Comparison of ENCODE assay signal across 18 cellular contexts in genomic region chr17:28178800-28179199, GRCh38.
DNase-seq lines count a peak whose midpoint lies in the region; ATAC-seq, FAIRE-seq and TF ChIP-seq lines count a peak whose summit lies in the region.
"Had no signal": no experiment of that assay in that cellular context is flagged by ENCODE, and none has a peak within 500 bp of the region (broad histone marks: within the 10 kb centered on the region; RNA-seq: fewer than 3 reads in every experiment).

No MANE protein-coding gene starts in this region.

- no peak for TF ChIP-seq CTCF in PC-3 (conservative IDR thresholded peaks at IDR 0.05; ENCODE audit: low read depth, low read length)
- TF ChIP-seq CTCF in pancreas (IDR thresholded peaks at IDR 0.05): no peak

- POLR2A ChIA-PET in PC-3 (lab: Charles Lee; ENCODE audit: unreplicated experiment): no interaction called here

- no peaks in the 10 kb centered on the region for H4K20me1 ChIP-seq in PC-3 (ENCODE audit: low read length)

- no peaks in the 10 kb centered on the region for H3K9me2 ChIP-seq in PC-3 (replicated peaks; ENCODE audit: low read length)

- H3K9me3 ChIP-seq in PC-3 (ENCODE audit: low read length): no peaks in the 10 kb centered on the region
- H3K9me3 ChIP-seq in pancreas: no peaks in the 10 kb centered on the region
- no peaks in the 10 kb centered on the region for H3K9me3 ChIP-seq in right cardiac atrium (ENCODE audit: control insufficient read depth, low read length)

- H3K27me3 ChIP-seq in PC-3 (ENCODE audit: low read length) (no peaks in the 10 kb centered on the region), pancreas (no peaks in the 10 kb centered on the region), right cardiac atrium (ENCODE audit: control insufficient read depth, insufficient read depth) (no peaks in the 10 kb centered on the region)

- H3K27ac ChIP-seq in PC-3 (ENCODE audit: low read length) (peak overlapping the region; percentile 20; the same call in 1 of the 2 replicates), pancreas (peak overlapping the region in 2 of 4 donors; percentile 30 to 47), right cardiac atrium (ENCODE audit: low read length) (no peak overlapping the region)

- no peak overlapping the region for H2AFZ ChIP-seq in PC-3 (ENCODE audit: low read length)

- WGBS in pancreas, 2 donors: 20 to 21% methylated on average over 3 of the region's 3 CpGs
- 96% methylated on average over 3 of the region's 3 CpGs for WGBS in right cardiac atrium

- H3K4me2 ChIP-seq in PC-3 (ENCODE audit: low read length): no peak overlapping the region

- ATAC-seq in PC-3 (peak; percentile 62), pancreas (peak; percentile 58 to 77 (median 72)), right cardiac atrium (no peak)
- ATAC-seq: GM12878, Right ventricle myocardium inferior had no signal

- CTCF ChIA-PET in PC-3 (lab: Charles Lee): no interaction called here

- H3K9ac ChIP-seq in PC-3 (ENCODE audit: low read length): no peak overlapping the region

- intact Hi-C loops in PC-3 (cut with micrococcal nuclease) (loop anchor here (10.0 kb wide), 1 partner anchor 134 kb away; the partner anchor contains the start of gene NLK), pancreas (cut with DNase I) (no loop called here), right cardiac atrium (cut with DNase I) (no loop called here)

- H3K4me3 ChIP-seq in PC-3 (ENCODE audit: low read length): no peak overlapping the region
- H3K4me3 ChIP-seq in pancreas: no peak overlapping the region
- no peak overlapping the region for H3K4me3 ChIP-seq in right cardiac atrium (ENCODE audit: low read length)
- H3K4me3 ChIP-seq: GM12878 had no signal

- BruUV-seq in PC-3 (replicated peaks; lab: Mats Ljungman, UMichigan): no TSS peak

- no peaks in the 10 kb centered on the region for H3F3A ChIP-seq in PC-3 (ENCODE audit: low read length, unreplicated experiment)

- no peaks in the 10 kb centered on the region for H3K79me2 ChIP-seq in PC-3 (ENCODE audit: low read length)

- no peak for FAIRE-seq in pancreas (lab: Jason Lieb, UNC)
- FAIRE-seq: GM12878, GM18507 had no signal

- no peaks in the 10 kb centered on the region for H3K4me1 ChIP-seq in PC-3 (ENCODE audit: insufficient read depth, low read length)
- H3K4me1 ChIP-seq in pancreas: peaks cover 6 to 19% (median 6%) of the 10 kb centered on the region in 3 donors
- peaks cover 2% of the 10 kb centered on the region for H3K4me1 ChIP-seq in right cardiac atrium (ENCODE audit: control insufficient read depth, insufficient read depth, low read length)

- DNase-seq in COLO829 (ENCODE audit: low spot score) (peak; percentile 13), PC-3 (no peak), glomerular visceral epithelial cell (ENCODE audit: extremely low spot score) (peak; percentile 12), pancreas (no peak), right cardiac atrium (no peak), NCI-H2029 (lab: John Stamatoyannopoulos, UW) (no peak)
- no peak for DNase-seq in activated CD4-positive, alpha-beta T cell treated with anti-CD3 and anti-CD28 coated beads, Interleukin-2, amount 50 U/mL, for 1 hour
- DNase-seq: AML-193; CD4-positive, alpha-beta T cell; DND-41; GDM1; NCI-H1048; NCI-H146; NCI-H2227 treated with DMSO at 0.1 percent for 48 hours; NCI-H524 had no signal

- H3K36me3 ChIP-seq in PC-3 (ENCODE audit: low read depth, low read length) (no peaks in the 10 kb centered on the region), pancreas (no peaks in the 10 kb centered on the region)

Comparison
In these comparisons a context has a peak if more than half of its experiments do, and no peak if none do; other contexts are left out.
1. DNase-seq: peak in COLO829 (single experiment) and glomerular visceral epithelial cell (single experiment); none in PC-3 (single experiment), pancreas (0 of 6), right cardiac atrium (0 of 3), activated CD4-positive, alpha-beta T cell treated with anti-CD3 and anti-CD28 coated beads, Interleukin-2, amount 50 U/mL, for 1 hour (single experiment) and NCI-H2029 (single experiment).
2. ATAC-seq: peak in PC-3 (single experiment) and pancreas (4 of 4); none in right cardiac atrium (0 of 2).